25 cellular contexts compared by ENCODE assay signal in the genomic region with DNA sequence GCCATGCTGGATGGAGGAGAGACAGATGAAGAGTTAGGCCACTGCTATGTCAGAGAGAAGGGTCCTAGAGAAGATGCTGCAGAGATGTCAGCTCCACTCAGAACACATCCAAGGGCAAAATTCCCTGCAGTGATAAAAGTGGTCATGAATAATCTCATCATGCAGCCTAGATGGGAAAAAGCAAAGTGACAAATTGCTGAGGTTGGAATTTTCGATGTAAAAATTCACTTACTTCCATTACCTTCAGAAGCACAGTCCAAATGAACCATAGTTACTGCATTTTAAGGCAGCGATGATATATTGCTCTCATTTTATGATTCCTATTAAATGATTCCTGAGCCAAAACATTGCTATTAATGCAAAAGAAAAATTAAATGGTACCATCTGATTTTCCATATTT.
"Had no signal": no experiment of that assay in that cellular context is flagged by ENCODE, and none has a peak within 500 bp of the region (broad histone marks: within the 10 kb centered on the region; RNA-seq: fewer than 3 reads in every experiment).

No MANE protein-coding gene starts in this region.

- H3K9me3 ChIP-seq: colonic mucosa, esophagus squamous epithelium, gastrocnemius medialis, lower lobe of right lung, mucosa of descending colon had no signal

- FAIRE-seq: endometrium, islet of Langerhans, keratinocyte had no signal

- H3K27ac ChIP-seq: colonic mucosa, epithelial cell of prostate, esophagus squamous epithelium, gastrocnemius medialis, left lung, lower lobe of right lung had no signal

- H3K27me3 ChIP-seq: colonic mucosa, esophagus squamous epithelium, gastrocnemius medialis, heart right ventricle, left lung had no signal

- H3K4me1 ChIP-seq: colonic mucosa had no signal

- H3K4me3 ChIP-seq: colonic mucosa, esophagus squamous epithelium, gastrocnemius medialis, heart right ventricle, left lung, lower lobe of right lung, mucosa of descending colon had no signal

- ATAC-seq: effector memory CD8-positive, alpha-beta T cell; esophagus mucosa; gastrocnemius medialis; heart right ventricle; left cardiac atrium; left lung; left ventricle myocardium superior; lower lobe of right lung; mucosa of descending colon had no signal

- H3K36me3 ChIP-seq: colonic mucosa, gastrocnemius medialis, left lung, lower lobe of right lung had no signal

- DNase-seq: colonic mucosa; cortex of kidney; effector CD8-positive, alpha-beta T cell; effector memory CD8-positive, alpha-beta T cell; endodermal cell; erythroblast; esophagus squamous epithelium; foreskin melanocyte; gastrocnemius medialis; glutamatergic neuron; head of caudate nucleus; heart right ventricle; hippocampal formation; left cardiac atrium; left lung; left ventricle myocardium superior; lower lobe of right lung; mesenchymal stem cell; mucosa of descending colon; naive B cell had no signal
